Comparison of ENCODE assay signal across 1 cellular context in genomic region chr16:67246081-67246944, GRCh38.
A peak's percentile ranks its signal among the peaks of the same experiment; 100 is the strongest.
TF ChIP-seq lines count a peak whose summit lies in the region.

No MANE protein-coding gene starts in this region.

TF ChIP-seq in K562, 482 proteins besides CTCF, POLR2A, EP300 and RAD21 (continued from another document and continues in another):
- TF ChIP-seq ZBTB40 (IDR thresholded peaks at IDR 0.05) (peak; percentile 59), ZBTB40 (CRISPR knock-in tag; IDR thresholded peaks at IDR 0.05) (no peak), AFF1 (IDR thresholded peaks at IDR 0.05; ENCODE audit: low read depth in 1 of 2, partially characterized antibody in 2 of 2) (no peak), KAT2B (IDR thresholded peaks at IDR 0.05; ENCODE audit: low read depth, low read length) (no peak), TSC22D4 (tag; IDR thresholded peaks at IDR 0.05) (no peak), CBFA2T2 (conservative IDR thresholded peaks at IDR 0.05) (peak; percentile 2; the same call in 1 of the 2 replicates), SUPT5H (IDR thresholded peaks at IDR 0.05) (peak; percentile 58), ATF3 (IDR thresholded peaks at IDR 0.05) (peak; percentile 71), ATF3 (CRISPR knock-in tag; conservative IDR thresholded peaks at IDR 0.05) (no peak), RB1 (IDR thresholded peaks at IDR 0.05; ENCODE audit: low read depth) (peak; percentile 71; the same call in 1 of the 2 replicates), FOXA3 (CRISPR knock-in tag; conservative IDR thresholded peaks at IDR 0.05 in 1 of 2, IDR thresholded peaks at IDR 0.05 in 1 of 2) (peak in 1 of 2 experiments; percentile 75; a peak in 2 of 4 replicates), DPF2 (IDR thresholded peaks at IDR 0.05) (peak; percentile 62; the same call in 1 of the 2 replicates), ETV1 (tag; conservative IDR thresholded peaks at IDR 0.05; ENCODE audit: low read depth) (peak; percentile 80), MAZ (CRISPR knock-in tag; conservative IDR thresholded peaks at IDR 0.05 in 1 of 2, IDR thresholded peaks at IDR 0.05 in 1 of 2) (peak; percentile 96 to 98), ZHX1 (conservative IDR thresholded peaks at IDR 0.05; ENCODE audit: low read length) (0 out of 2 replicates have a peak, but pooled peaks have one; percentile 43), SMC3 (conservative IDR thresholded peaks at IDR 0.05; ENCODE audit: insufficient read depth, low read depth, low read length) (no peak), POLR2G (IDR thresholded peaks at IDR 0.05; ENCODE audit: low read depth, low read length) (peak; percentile 88), MLLT1 (IDR thresholded peaks at IDR 0.05) (no peak), ZNF583 (CRISPR knock-in tag; IDR thresholded peaks at IDR 0.05) (no peak), RBM22 (IDR thresholded peaks at IDR 0.05; ENCODE audit: low read depth, low read length, poor library complexity, severe bottlenecking) (no peak), ZNF253 (CRISPR knock-in tag; conservative IDR thresholded peaks at IDR 0.05) (no peak), GMEB1 (CRISPR knock-in tag; IDR thresholded peaks at IDR 0.05) (0 out of 2 replicates have a peak, but pooled peaks have one; percentile 6), ZNF174 (CRISPR knock-in tag; IDR thresholded peaks at IDR 0.05) (no peak), UBTF (IDR thresholded peaks at IDR 0.05; ENCODE audit: borderline replicate concordance in 1 of 2, low read depth in 2 of 2, low read length in 2 of 2) (peak; percentile 31 to 38; a peak in 1 of 4 replicates), GATAD2B (IDR thresholded peaks at IDR 0.05; ENCODE audit: borderline replicate concordance) (peak; percentile 56; the same call in 1 of the 2 replicates), XRCC4 (IDR thresholded peaks at IDR 0.05; ENCODE audit: extremely low read depth, insufficient read depth, insufficient read length) (no peak), POU5F1 (IDR thresholded peaks at IDR 0.05; ENCODE audit: borderline replicate concordance, low read depth, low read length, partially characterized antibody) (no peak), ZNF395 (CRISPR knock-in tag; IDR thresholded peaks at IDR 0.05) (peak; percentile 47), TEAD4 (IDR thresholded peaks at IDR 0.05; ENCODE audit: low read length) (peak; percentile 28; the same call in 1 of the 2 replicates), TEAD4 (CRISPR knock-in tag; IDR thresholded peaks at IDR 0.05; ENCODE audit: borderline replicate concordance) (peak; percentile 91), ELF2 (CRISPR knock-in tag; IDR thresholded peaks at IDR 0.05) (peak; percentile 67), TGIF2 (CRISPR knock-in tag; IDR thresholded peaks at IDR 0.05) (peak; percentile 57; the same call in 1 of the 2 replicates)
